20 cellular contexts compared by ENCODE assay signal in the genomic region with DNA sequence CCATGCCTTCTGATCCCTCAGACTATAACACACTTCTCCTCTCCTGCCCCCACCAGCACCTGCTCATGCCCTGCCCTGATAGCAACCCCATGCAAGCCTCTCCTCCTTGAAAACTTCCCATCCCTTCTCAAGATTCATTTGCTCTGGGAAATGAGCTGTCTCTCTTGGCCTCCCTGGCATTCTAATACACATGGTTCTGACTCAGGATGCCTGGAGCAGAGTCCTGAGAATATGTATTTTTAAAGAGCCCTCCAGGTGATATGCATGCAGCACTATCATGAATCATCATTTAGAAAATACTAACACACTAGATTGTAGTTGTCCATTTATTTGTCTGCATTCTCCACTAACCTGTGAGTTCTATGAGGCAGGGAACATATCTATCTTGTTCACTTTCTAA. TPM values are rescaled to one million over a fixed set of nuclear protein-coding genes. Genes with fewer than 3 reads are reported as not detected.
A peak's percentile ranks its signal among the peaks of the same experiment; 100 is the strongest.
DNase-seq lines count a peak whose midpoint lies in the region; ATAC-seq, FAIRE-seq and TF ChIP-seq lines count a peak whose summit lies in the region.
"Had no signal": no experiment of that assay in that cellular context is flagged by ENCODE, and none has a peak within 500 bp of the region (broad histone marks: within the 10 kb centered on the region; RNA-seq: fewer than 3 reads in every experiment).

No MANE protein-coding gene starts in this region.

- BruUV-seq in MCF 10A (replicated peaks; lab: Mats Ljungman, UMichigan) = no TSS peak

- H3K4me1 ChIP-seq in breast epithelium (no peaks in the 10 kb centered on the region), keratinocyte (ENCODE audit: control insufficient read depth, extremely low read depth, insufficient read depth, low read length) (peaks cover 7% of the 10 kb centered on the region), sigmoid colon (no peaks in the 10 kb centered on the region)
- H3K4me1 ChIP-seq: BLaER1, SJCRH30 had no signal

- H3K27ac Mint-ChIP-seq in MCF 10A (ENCODE audit: low read depth, unreplicated experiment) = no peak overlapping the region
- H3K27ac Mint-ChIP-seq: CD8-positive, alpha-beta T cell had no signal

- no peak overlapping the region for H2AFZ ChIP-seq in keratinocyte (ENCODE audit: control insufficient read depth, low read length)

- DNase-seq in MCF 10A (ENCODE audit: unreplicated experiment) = peak; percentile 36
- DNase-seq in breast epithelium (ENCODE audit: low spot score in 2 of 2) = no peak
- peak; percentile 16 for DNase-seq in brain microvascular endothelial cell
- DNase-seq in keratinocyte (ENCODE audit: low read depth, low spot score) = peak; percentile 2
- DNase-seq in sigmoid colon = no peak
- no peak for DNase-seq in amniotic stem cell (lab: John Stamatoyannopoulos, UW)
- DNase-seq: 8988T; CD8-positive, alpha-beta T cell; HCEC 1CT; Kasumi-1; NCI-H1105 treated with DMSO at 0.1 percent for 48 hours; NCI-H187 treated with DMSO at 0.1 percent for 48 hours; NCI-H526 treated with DMSO at 0.1 percent for 48 hours; SJCRH30 had no signal

- H3K9me1 ChIP-seq in keratinocyte (ENCODE audit: control insufficient read depth, extremely low read depth, insufficient read depth, low read length) = no peaks in the 10 kb centered on the region

- H3K4me1 Mint-ChIP-seq in MCF 10A (ENCODE audit: insufficient read depth, unreplicated experiment) = peaks cover 6% of the 10 kb centered on the region

- H3K27me3 ChIP-seq in breast epithelium = no peaks in the 10 kb centered on the region
- no peaks in the 10 kb centered on the region for H3K27me3 ChIP-seq in brain microvascular endothelial cell (replicated peaks)
- no peaks in the 10 kb centered on the region for H3K27me3 ChIP-seq in keratinocyte (ENCODE audit: control insufficient read depth, extremely low read depth, insufficient read depth, low read length)
- no peaks in the 10 kb centered on the region for H3K27me3 ChIP-seq in sigmoid colon
- H3K27me3 ChIP-seq: BLaER1, SJCRH30 had no signal

- TF ChIP-seq EP300 in sigmoid colon (IDR thresholded peaks at IDR 0.05) = no peak

- H3K36me3 Mint-ChIP-seq in MCF 10A (ENCODE audit: insufficient read depth, unreplicated experiment) = no peaks in the 10 kb centered on the region
- H3K36me3 Mint-ChIP-seq: CD8-positive, alpha-beta T cell; IgD-negative memory B cell had no signal

- no peak overlapping the region for H3K9ac ChIP-seq in keratinocyte (ENCODE audit: control insufficient read depth, extremely low read depth, insufficient read depth, low read length)
- H3K9ac ChIP-seq: BLaER1 had no signal

- POLR2A ChIA-PET in MCF 10A (lab: Yijun Ruan, JAX) = interaction anchor here (0.6 kb wide), 1 partner anchor 39 kb away, joined by 3 read pairs; no protein-coding TSS in a partner anchor

- intact Hi-C loops in MCF 10A (cut with micrococcal nuclease) = no loop called here
- intact Hi-C loops in breast epithelium (cut with DNase I; ENCODE audit: low total_unique reads) = no loop called here
- intact Hi-C loops in sigmoid colon (cut with DNase I) = no loop called here

- H3K9me3 Mint-ChIP-seq in MCF 10A (ENCODE audit: unreplicated experiment) = no peaks in the 10 kb centered on the region
- H3K9me3 Mint-ChIP-seq: CD8-positive, alpha-beta T cell had no signal

- TF ChIP-seq CTCF in MCF 10A (IDR thresholded peaks at IDR 0.05; ENCODE audit: unreplicated experiment) (no peak), breast epithelium (IDR thresholded peaks at IDR 0.05) (no peak), brain microvascular endothelial cell (IDR thresholded peaks at IDR 0.05; ENCODE audit: low read depth, low read length, missing control alignments) (no peak), keratinocyte (optimal IDR thresholded peaks at IDR 0.05 in 1 of 3, IDR thresholded peaks at IDR 0.05 in 1 of 3, conservative IDR thresholded peaks at IDR 0.05 in 1 of 3; ENCODE audit: extremely low read depth in 1 of 3, insufficient read depth in 2 of 3, low read length in 3 of 3) (no peak), sigmoid colon (IDR thresholded peaks at IDR 0.05) (no peak)

- H3K4me2 ChIP-seq in keratinocyte (ENCODE audit: control insufficient read depth, extremely low read depth, insufficient read depth, low read depth, low read length) = no peak overlapping the region
- H3K4me2 ChIP-seq: BLaER1 had no signal

- in situ Hi-C loops in brain microvascular endothelial cell (cut with HindIII; ENCODE audit: low pct_ligation_motif_present, low sequenced_read_pairs) = no loop called here

- H3K27ac ChIP-seq in breast epithelium (no peak overlapping the region), brain microvascular endothelial cell (no peak overlapping the region), keratinocyte (ENCODE audit: control insufficient read depth, insufficient read depth, low read length) (no peak overlapping the region), sigmoid colon (no peak overlapping the region)
- H3K27ac ChIP-seq: BLaER1, SJCRH30 had no signal

- peak; percentile 73 for FAIRE-seq in keratinocyte (lab: Jason Lieb, UNC)

- H3K79me2 ChIP-seq in keratinocyte (ENCODE audit: control insufficient read depth, insufficient read depth, low read length) = no peaks in the 10 kb centered on the region

- dilution Hi-C loops in keratinocyte (cut with MboI; ENCODE audit: extremely low pct_ligation_motif_present, low sequenced_read_pairs) = no loop called here

- H3K4me3 ChIP-seq in breast epithelium = no peak overlapping the region
- no peak overlapping the region for H3K4me3 ChIP-seq in brain microvascular endothelial cell (ENCODE audit: low read depth, low read length)
- H3K4me3 ChIP-seq in keratinocyte (ENCODE audit: control insufficient read depth in 2 of 3, extremely low read depth in 1 of 3, insufficient read depth in 2 of 3, low read depth in 1 of 3, low read length in 3 of 3) = no peak overlapping the region
- H3K4me3 ChIP-seq in sigmoid colon = no peak overlapping the region
- H3K4me3 ChIP-seq: BLaER1, SJCRH30 had no signal

- H3K36me3 ChIP-seq in breast epithelium = no peaks in the 10 kb centered on the region
- no peaks in the 10 kb centered on the region for H3K36me3 ChIP-seq in brain microvascular endothelial cell (replicated peaks)
- no peaks in the 10 kb centered on the region for H3K36me3 ChIP-seq in keratinocyte (ENCODE audit: control insufficient read depth in 2 of 2, extremely low read depth in 1 of 2, insufficient read depth in 2 of 2, low read length in 2 of 2)
- no peaks in the 10 kb centered on the region for H3K36me3 ChIP-seq in sigmoid colon
- H3K36me3 ChIP-seq: BLaER1, SJCRH30 had no signal

- no peaks in the 10 kb centered on the region for H3K27me3 Mint-ChIP-seq in MCF 10A (ENCODE audit: insufficient read depth, unreplicated experiment)
- H3K27me3 Mint-ChIP-seq: IgD-negative memory B cell had no signal

- no peak overlapping the region for H3K4me3 Mint-ChIP-seq in MCF 10A (ENCODE audit: unreplicated experiment)
- H3K4me3 Mint-ChIP-seq: CD8-positive, alpha-beta T cell had no signal

- TF ChIP-seq POLR2A in breast epithelium (IDR thresholded peaks at IDR 0.05) (no peak), sigmoid colon (IDR thresholded peaks at IDR 0.05) (no peak)

- H3K9me3 ChIP-seq in breast epithelium (no peaks in the 10 kb centered on the region), keratinocyte (ENCODE audit: control insufficient read depth, low read depth, low read length) (no peaks in the 10 kb centered on the region), sigmoid colon (no peaks in the 10 kb centered on the region)
- H3K9me3 ChIP-seq: BLaER1, SJCRH30 had no signal

- H4K20me1 ChIP-seq in keratinocyte (ENCODE audit: control insufficient read depth, extremely low read depth, insufficient read depth, low read length) = no peaks in the 10 kb centered on the region
- H4K20me1 ChIP-seq: BLaER1 had no signal

- CTCF ChIA-PET in MCF 10A (lab: Yijun Ruan, JAX) = no interaction called here

- ATAC-seq in HG03521 (IDR thresholded peaks at IDR 0.05; ENCODE audit: unreplicated experiment) = no peak
- no peak for ATAC-seq in GM19397 (IDR thresholded peaks at IDR 0.05; ENCODE audit: unreplicated experiment)
- ATAC-seq: CD8-positive, alpha-beta T cell had no signal

RNA-seq across cellular contexts. Expression of a gene that starts 26.6 kb away (rescaled TPM):
- total RNA-seq in MCF 10A (2022) (not detected in 2 replicates), breast epithelium (not detected), sigmoid colon (not detected)
- polyA plus RNA-seq in keratinocyte (not detected in 3 replicates), sigmoid colon (not detected)
- polyA plus RNA-seq in keratinocyte (2011; ENCODE audit: low read depth) = not detected
- polyA plus RNA-seq in keratinocyte (2011; cell fraction: cytosol; rRNA removed) = not detected in 2 replicates
- polyA plus RNA-seq in keratinocyte (2011; cell fraction: nucleus; rRNA removed) = not detected in 2 replicates
- polyA plus RNA-seq in keratinocyte (2012; ENCODE audit: low replicate concordance) = not detected in 2 replicates
- not detected in 3 replicates for polyA minus RNA-seq in keratinocyte
- polyA minus RNA-seq in keratinocyte (2011; cell fraction: cytosol; rRNA and poly(A)+ RNA removed) = not detected
- polyA minus RNA-seq in keratinocyte (2011; cell fraction: nucleus; rRNA and poly(A)+ RNA removed) = not detected in 2 replicates
- total RNA-seq: CD8-positive, alpha-beta T cell; HT1080; RPMI7951; SJCRH30 had no signal
- polyA plus RNA-seq: IgD-negative memory B cell had no signal

Comparison
In these comparisons a context has a peak if more than half of its experiments do, and no peak if none do; other contexts are left out.
1. DNase-seq: peak in MCF 10A (single experiment), brain microvascular endothelial cell (single experiment) and keratinocyte (single experiment); none in breast epithelium (0 of 2), sigmoid colon (single experiment) and amniotic stem cell (single experiment).